In genomic region chr16:53822936-53823529, GRCh38 we compare ENCODE assay signal across 9 cellular contexts.
DNase-seq lines count a peak whose midpoint lies in the region; ATAC-seq lines count a peak whose summit lies in the region.
"Had no signal": no experiment of that assay in that cellular context is flagged by ENCODE, and none has a peak within 500 bp of the region (broad histone marks: within the 10 kb centered on the region; RNA-seq: fewer than 3 reads in every experiment).

No MANE protein-coding gene starts in this region.

- H3K36me3 Mint-ChIP-seq in activated naive CD4-positive, alpha-beta T cell treated with anti-CD3 and anti-CD28 coated beads, Interleukin-2, amount 50 U/mL, for 72 hours, result no peaks in the 10 kb centered on the region
- peaks cover 23% of the 10 kb centered on the region for H3K36me3 Mint-ChIP-seq in T-cell
- peaks cover 7% of the 10 kb centered on the region for H3K36me3 Mint-ChIP-seq in stimulated activated effector memory CD8-positive, alpha-beta T cell treated with anti-CD3 and anti-CD28 coated beads, Interleukin-12 subunit alpha, Interleukin-12 subunit beta, amount 100 ng/mL, for 72 hours

- POLR2A ChIA-PET in T-cell (lab: Charles Lee), result no interaction called here

- DNase-seq in activated naive CD4-positive, alpha-beta T cell treated with anti-CD3 and anti-CD28 coated beads, Interleukin-2, amount 50 U/mL, for 72 hours (ENCODE audit: low spot score in 2 of 2), result peak in 1 of 2 donors; percentile 17
- no peak for DNase-seq in activated naive CD4-positive, alpha-beta T cell treated with anti-CD3 and anti-CD28 coated beads, Interleukin-2, amount 50 U/mL, for 16 hours
- peak in 28 of 34 experiments; percentile 0 to 47 (median 18) for DNase-seq in T-cell
- DNase-seq in stimulated activated effector memory CD8-positive, alpha-beta T cell treated with anti-CD3 and anti-CD28 coated beads, Interleukin-12 subunit alpha, Interleukin-12 subunit beta, amount 100 ng/mL, for 72 hours (ENCODE audit: low spot score in 2 of 2), result no peak
- DNase-seq in HCEC 1CT, result no peak
- no peak for DNase-seq in glomerular visceral epithelial cell (ENCODE audit: extremely low spot score)
- DNase-seq: left lung had no signal

- H3K9me3 Mint-ChIP-seq in activated naive CD4-positive, alpha-beta T cell treated with anti-CD3 and anti-CD28 coated beads, Interleukin-2, amount 50 U/mL, for 72 hours, result no peaks in the 10 kb centered on the region
- H3K9me3 Mint-ChIP-seq in T-cell, result no peaks in the 10 kb centered on the region
- H3K9me3 Mint-ChIP-seq in stimulated activated effector memory CD8-positive, alpha-beta T cell treated with anti-CD3 and anti-CD28 coated beads, Interleukin-12 subunit alpha, Interleukin-12 subunit beta, amount 100 ng/mL, for 72 hours, result no peaks in the 10 kb centered on the region

- no peak overlapping the region for H3K4me3 Mint-ChIP-seq in T-cell
- H3K4me3 Mint-ChIP-seq in stimulated activated effector memory CD8-positive, alpha-beta T cell treated with anti-CD3 and anti-CD28 coated beads, Interleukin-12 subunit alpha, Interleukin-12 subunit beta, amount 100 ng/mL, for 72 hours, result no peak overlapping the region

- CTCF ChIA-PET in T-cell (lab: Charles Lee), result interaction anchor here (0.5 to 2.3 kb wide), 11 partner anchors 9 to 1131 kb away, joined by 3 to 15 read pairs (median 3); partner anchors contain the start of genes FTO (in 1 of the 2) and RPGRIP1L (in 1 of the 2)

- H3K4me1 Mint-ChIP-seq in T-cell, result peaks cover 6 to 14% (median 13%) of the 10 kb centered on the region in 3 donors
- H3K4me1 Mint-ChIP-seq in stimulated activated effector memory CD8-positive, alpha-beta T cell treated with anti-CD3 and anti-CD28 coated beads, Interleukin-12 subunit alpha, Interleukin-12 subunit beta, amount 100 ng/mL, for 72 hours, result peaks cover 7% of the 10 kb centered on the region

- no peaks in the 10 kb centered on the region for H3K27me3 Mint-ChIP-seq in T-cell

- ATAC-seq in activated naive CD4-positive, alpha-beta T cell treated with anti-CD3 and anti-CD28 coated beads, Interleukin-2, amount 50 U/mL, for 72 hours, result peak; percentile 68 to 89
- peak; percentile 62 for ATAC-seq in HG02798 (IDR thresholded peaks at IDR 0.05; ENCODE audit: poor library complexity, unreplicated experiment)
- peak; percentile 93 to 99 (median 97) for ATAC-seq in T-cell (replicated peaks in 1 of 4)
- peak; percentile 62 for ATAC-seq in stimulated activated effector memory CD8-positive, alpha-beta T cell treated with anti-CD3 and anti-CD28 coated beads, Interleukin-12 subunit alpha, Interleukin-12 subunit beta, amount 100 ng/mL, for 72 hours
- ATAC-seq in GM18502 (IDR thresholded peaks at IDR 0.05; ENCODE audit: poor library complexity, unreplicated experiment), result no peak

- H3K27ac Mint-ChIP-seq in activated naive CD4-positive, alpha-beta T cell treated with anti-CD3 and anti-CD28 coated beads, Interleukin-2, amount 50 U/mL, for 72 hours, result no peak overlapping the region
- H3K27ac Mint-ChIP-seq in T-cell, result no peak overlapping the region
- H3K27ac Mint-ChIP-seq in stimulated activated effector memory CD8-positive, alpha-beta T cell treated with anti-CD3 and anti-CD28 coated beads, Interleukin-12 subunit alpha, Interleukin-12 subunit beta, amount 100 ng/mL, for 72 hours, result no peak overlapping the region

Comparison
In these comparisons a context has a peak if more than half of its experiments do, and no peak if none do; other contexts are left out.
1. DNase-seq: peak in T-cell (28 of 34); none in activated naive CD4-positive, alpha-beta T cell treated with anti-CD3 and anti-CD28 coated beads, Interleukin-2, amount 50 U/mL, for 16 hours (single experiment), stimulated activated effector memory CD8-positive, alpha-beta T cell treated with anti-CD3 and anti-CD28 coated beads, Interleukin-12 subunit alpha, Interleukin-12 subunit beta, amount 100 ng/mL, for 72 hours (0 of 2), HCEC 1CT (single experiment) and glomerular visceral epithelial cell (single experiment).